ENCODE assay signal across 1 cellular context in the genomic region with DNA sequence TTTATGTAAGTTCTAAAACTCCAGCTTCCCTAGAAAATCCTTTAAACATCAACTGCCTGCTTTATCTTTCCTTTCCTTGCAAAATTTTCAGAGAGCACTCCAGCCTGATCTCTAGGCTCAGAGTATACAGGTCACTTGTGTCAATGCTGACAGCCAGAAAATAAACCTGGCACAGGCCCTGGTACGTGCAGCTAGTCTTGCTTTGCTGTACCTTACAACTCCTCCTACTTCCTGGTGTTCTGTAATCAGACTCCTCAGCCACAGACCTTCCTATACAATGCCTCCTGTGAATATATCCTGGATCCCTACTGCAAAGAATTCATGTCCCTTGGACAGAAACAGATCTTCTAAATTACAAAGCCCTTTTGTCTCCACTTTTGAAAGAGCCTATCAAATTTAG.
TF ChIP-seq lines count a peak whose summit lies in the region.

No MANE protein-coding gene starts in this region.

TF ChIP-seq in HepG2, 621 proteins besides CTCF, POLR2A, EP300 and RAD21 (continued from another document and continues in another):
- TF ChIP-seq, protein P1, sequence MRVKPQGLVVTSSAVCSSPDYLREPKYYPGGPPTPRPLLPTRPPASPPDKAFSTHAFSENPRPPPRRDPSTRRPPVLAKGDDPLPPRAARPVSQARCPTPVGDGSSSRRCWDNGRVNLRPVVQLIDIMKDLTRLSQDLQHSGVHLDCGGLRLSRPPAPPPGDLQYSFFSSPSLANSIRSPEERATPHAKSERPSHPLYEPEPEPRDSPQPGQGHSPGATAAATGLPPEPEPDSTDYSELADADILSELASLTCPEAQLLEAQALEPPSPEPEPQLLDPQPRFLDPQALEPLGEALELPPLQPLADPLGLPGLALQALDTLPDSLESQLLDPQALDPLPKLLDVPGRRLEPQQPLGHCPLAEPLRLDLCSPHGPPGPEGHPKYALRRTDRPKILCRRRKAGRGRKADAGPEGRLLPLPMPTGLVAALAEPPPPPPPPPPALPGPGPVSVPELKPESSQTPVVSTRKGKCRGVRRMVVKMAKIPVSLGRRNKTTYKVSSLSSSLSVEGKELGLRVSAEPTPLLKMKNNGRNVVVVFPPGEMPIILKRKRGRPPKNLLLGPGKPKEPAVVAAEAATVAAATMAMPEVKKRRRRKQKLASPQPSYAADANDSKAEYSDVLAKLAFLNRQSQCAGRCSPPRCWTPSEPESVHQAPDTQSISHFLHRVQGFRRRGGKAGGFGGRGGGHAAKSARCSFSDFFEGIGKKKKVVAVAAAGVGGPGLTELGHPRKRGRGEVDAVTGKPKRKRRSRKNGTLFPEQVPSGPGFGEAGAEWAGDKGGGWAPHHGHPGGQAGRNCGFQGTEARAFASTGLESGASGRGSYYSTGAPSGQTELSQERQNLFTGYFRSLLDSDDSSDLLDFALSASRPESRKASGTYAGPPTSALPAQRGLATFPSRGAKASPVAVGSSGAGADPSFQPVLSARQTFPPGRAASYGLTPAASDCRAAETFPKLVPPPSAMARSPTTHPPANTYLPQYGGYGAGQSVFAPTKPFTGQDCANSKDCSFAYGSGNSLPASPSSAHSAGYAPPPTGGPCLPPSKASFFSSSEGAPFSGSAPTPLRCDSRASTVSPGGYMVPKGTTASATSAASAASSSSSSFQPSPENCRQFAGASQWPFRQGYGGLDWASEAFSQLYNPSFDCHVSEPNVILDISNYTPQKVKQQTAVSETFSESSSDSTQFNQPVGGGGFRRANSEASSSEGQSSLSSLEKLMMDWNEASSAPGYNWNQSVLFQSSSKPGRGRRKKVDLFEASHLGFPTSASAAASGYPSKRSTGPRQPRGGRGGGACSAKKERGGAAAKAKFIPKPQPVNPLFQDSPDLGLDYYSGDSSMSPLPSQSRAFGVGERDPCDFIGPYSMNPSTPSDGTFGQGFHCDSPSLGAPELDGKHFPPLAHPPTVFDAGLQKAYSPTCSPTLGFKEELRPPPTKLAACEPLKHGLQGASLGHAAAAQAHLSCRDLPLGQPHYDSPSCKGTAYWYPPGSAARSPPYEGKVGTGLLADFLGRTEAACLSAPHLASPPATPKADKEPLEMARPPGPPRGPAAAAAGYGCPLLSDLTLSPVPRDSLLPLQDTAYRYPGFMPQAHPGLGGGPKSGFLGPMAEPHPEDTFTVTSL (CRISPR knock-in tag; IDR thresholded peaks at IDR 0.05; ENCODE audit: borderline replicate concordance) = peak; percentile 91; the same call in 1 of the 2 replicates
- no peak for TF ChIP-seq ZNF33A (CRISPR knock-in tag; IDR thresholded peaks at IDR 0.05; ENCODE audit: borderline replicate concordance)
- TF ChIP-seq ZNF816 (CRISPR knock-in tag; IDR thresholded peaks at IDR 0.05; ENCODE audit: borderline replicate concordance) = peak; percentile 61; the same call in 1 of the 2 replicates
- no peak for TF ChIP-seq KDM4B (CRISPR knock-in tag; IDR thresholded peaks at IDR 0.05)
- TF ChIP-seq RFX5 (IDR thresholded peaks at IDR 0.05; ENCODE audit: low read depth, low read length) = no peak
- TF ChIP-seq NFE2L2 (IDR thresholded peaks at IDR 0.05; ENCODE audit: low read length) = no peak
- TF ChIP-seq, protein P2, sequence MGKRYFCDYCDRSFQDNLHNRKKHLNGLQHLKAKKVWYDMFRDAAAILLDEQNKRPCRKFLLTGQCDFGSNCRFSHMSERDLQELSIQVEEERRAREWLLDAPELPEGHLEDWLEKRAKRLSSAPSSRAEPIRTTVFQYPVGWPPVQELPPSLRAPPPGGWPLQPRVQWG (CRISPR knock-in tag; IDR thresholded peaks at IDR 0.05; ENCODE audit: borderline replicate concordance, low read depth) = no peak
- TF ChIP-seq ZNF431 (CRISPR knock-in tag; IDR thresholded peaks at IDR 0.05; ENCODE audit: borderline replicate concordance, low read depth) = peak; percentile 56; the same call in 1 of the 2 replicates
- TF ChIP-seq SYNCRIP (IDR thresholded peaks at IDR 0.05; ENCODE audit: insufficient read depth, low read depth, low read length) = no peak
- no peak for TF ChIP-seq ZNF558 (CRISPR knock-in tag; IDR thresholded peaks at IDR 0.05; ENCODE audit: borderline replicate concordance)
- TF ChIP-seq ZNF570 (CRISPR knock-in tag; IDR thresholded peaks at IDR 0.05; ENCODE audit: borderline replicate concordance) = no peak
- TF ChIP-seq ZNF775 (CRISPR knock-in tag; IDR thresholded peaks at IDR 0.05; ENCODE audit: borderline replicate concordance) = no peak
- 0 out of 2 replicates have a peak, but pooled peaks have one; percentile 56 for TF ChIP-seq ZNF644 (CRISPR knock-in tag; IDR thresholded peaks at IDR 0.05; ENCODE audit: low read depth)
- no peak for TF ChIP-seq RFXANK (CRISPR knock-in tag; IDR thresholded peaks at IDR 0.05)
- TF ChIP-seq, protein P3, sequence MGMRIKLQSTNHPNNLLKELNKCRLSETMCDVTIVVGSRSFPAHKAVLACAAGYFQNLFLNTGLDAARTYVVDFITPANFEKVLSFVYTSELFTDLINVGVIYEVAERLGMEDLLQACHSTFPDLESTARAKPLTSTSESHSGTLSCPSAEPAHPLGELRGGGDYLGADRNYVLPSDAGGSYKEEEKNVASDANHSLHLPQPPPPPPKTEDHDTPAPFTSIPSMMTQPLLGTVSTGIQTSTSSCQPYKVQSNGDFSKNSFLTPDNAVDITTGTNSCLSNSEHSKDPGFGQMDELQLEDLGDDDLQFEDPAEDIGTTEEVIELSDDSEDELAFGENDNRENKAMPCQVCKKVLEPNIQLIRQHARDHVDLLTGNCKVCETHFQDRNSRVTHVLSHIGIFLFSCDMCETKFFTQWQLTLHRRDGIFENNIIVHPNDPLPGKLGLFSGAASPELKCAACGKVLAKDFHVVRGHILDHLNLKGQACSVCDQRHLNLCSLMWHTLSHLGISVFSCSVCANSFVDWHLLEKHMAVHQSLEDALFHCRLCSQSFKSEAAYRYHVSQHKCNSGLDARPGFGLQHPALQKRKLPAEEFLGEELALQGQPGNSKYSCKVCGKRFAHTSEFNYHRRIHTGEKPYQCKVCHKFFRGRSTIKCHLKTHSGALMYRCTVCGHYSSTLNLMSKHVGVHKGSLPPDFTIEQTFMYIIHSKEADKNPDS (CRISPR knock-in tag; IDR thresholded peaks at IDR 0.05) = no peak
- no peak for TF ChIP-seq ZNF530 (CRISPR knock-in tag; IDR thresholded peaks at IDR 0.05; ENCODE audit: low read depth)
- TF ChIP-seq, protein P4, sequence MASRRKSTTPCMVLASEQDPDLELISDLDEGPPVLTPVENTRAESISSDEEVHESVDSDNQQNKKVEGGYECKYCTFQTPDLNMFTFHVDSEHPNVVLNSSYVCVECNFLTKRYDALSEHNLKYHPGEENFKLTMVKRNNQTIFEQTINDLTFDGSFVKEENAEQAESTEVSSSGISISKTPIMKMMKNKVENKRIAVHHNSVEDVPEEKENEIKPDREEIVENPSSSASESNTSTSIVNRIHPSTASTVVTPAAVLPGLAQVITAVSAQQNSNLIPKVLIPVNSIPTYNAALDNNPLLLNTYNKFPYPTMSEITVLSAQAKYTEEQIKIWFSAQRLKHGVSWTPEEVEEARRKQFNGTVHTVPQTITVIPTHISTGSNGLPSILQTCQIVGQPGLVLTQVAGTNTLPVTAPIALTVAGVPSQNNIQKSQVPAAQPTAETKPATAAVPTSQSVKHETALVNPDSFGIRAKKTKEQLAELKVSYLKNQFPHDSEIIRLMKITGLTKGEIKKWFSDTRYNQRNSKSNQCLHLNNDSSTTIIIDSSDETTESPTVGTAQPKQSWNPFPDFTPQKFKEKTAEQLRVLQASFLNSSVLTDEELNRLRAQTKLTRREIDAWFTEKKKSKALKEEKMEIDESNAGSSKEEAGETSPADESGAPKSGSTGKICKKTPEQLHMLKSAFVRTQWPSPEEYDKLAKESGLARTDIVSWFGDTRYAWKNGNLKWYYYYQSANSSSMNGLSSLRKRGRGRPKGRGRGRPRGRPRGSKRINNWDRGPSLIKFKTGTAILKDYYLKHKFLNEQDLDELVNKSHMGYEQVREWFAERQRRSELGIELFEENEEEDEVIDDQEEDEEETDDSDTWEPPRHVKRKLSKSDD (CRISPR knock-in tag; IDR thresholded peaks at IDR 0.05; ENCODE audit: low read depth) = 0 out of 2 replicates have a peak, but pooled peaks have one; percentile 54
- TF ChIP-seq FOXK2 (IDR thresholded peaks at IDR 0.05) = no peak
- TF ChIP-seq, protein P5, sequence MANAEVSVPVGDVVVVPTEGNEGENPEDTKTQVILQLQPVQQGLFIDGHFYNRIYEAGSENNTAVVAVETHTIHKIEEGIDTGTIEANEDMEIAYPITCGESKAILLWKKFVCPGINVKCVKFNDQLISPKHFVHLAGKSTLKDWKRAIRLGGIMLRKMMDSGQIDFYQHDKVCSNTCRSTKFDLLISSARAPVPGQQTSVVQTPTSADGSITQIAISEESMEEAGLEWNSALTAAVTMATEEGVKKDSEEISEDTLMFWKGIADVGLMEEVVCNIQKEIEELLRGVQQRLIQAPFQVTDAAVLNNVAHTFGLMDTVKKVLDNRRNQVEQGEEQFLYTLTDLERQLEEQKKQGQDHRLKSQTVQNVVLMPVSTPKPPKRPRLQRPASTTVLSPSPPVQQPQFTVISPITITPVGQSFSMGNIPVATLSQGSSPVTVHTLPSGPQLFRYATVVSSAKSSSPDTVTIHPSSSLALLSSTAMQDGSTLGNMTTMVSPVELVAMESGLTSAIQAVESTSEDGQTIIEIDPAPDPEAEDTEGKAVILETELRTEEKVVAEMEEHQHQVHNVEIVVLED (CRISPR knock-in tag; IDR thresholded peaks at IDR 0.05; ENCODE audit: borderline replicate concordance) = no peak
- no peak for TF ChIP-seq ZNF780A (CRISPR knock-in tag; IDR thresholded peaks at IDR 0.05)
- TF ChIP-seq, protein P6, sequence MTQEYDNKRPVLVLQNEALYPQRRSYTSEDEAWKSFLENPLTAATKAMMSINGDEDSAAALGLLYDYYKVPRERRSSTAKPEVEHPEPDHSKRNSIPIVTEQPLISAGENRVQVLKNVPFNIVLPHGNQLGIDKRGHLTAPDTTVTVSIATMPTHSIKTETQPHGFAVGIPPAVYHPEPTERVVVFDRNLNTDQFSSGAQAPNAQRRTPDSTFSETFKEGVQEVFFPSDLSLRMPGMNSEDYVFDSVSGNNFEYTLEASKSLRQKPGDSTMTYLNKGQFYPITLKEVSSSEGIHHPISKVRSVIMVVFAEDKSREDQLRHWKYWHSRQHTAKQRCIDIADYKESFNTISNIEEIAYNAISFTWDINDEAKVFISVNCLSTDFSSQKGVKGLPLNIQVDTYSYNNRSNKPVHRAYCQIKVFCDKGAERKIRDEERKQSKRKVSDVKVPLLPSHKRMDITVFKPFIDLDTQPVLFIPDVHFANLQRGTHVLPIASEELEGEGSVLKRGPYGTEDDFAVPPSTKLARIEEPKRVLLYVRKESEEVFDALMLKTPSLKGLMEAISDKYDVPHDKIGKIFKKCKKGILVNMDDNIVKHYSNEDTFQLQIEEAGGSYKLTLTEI (CRISPR knock-in tag; conservative IDR thresholded peaks at IDR 0.05) = no peak
- no peak for TF ChIP-seq JUN (CRISPR knock-in tag; IDR thresholded peaks at IDR 0.05)
- peak; percentile 72; the same call in 1 of the 2 replicates for TF ChIP-seq ZFP1 (CRISPR knock-in tag; IDR thresholded peaks at IDR 0.05)
- TF ChIP-seq MED8 (CRISPR knock-in tag; IDR thresholded peaks at IDR 0.05; ENCODE audit: insufficient replicate concordance) = peak; percentile 73
- no peak for TF ChIP-seq ZC3H4 (CRISPR knock-in tag; IDR thresholded peaks at IDR 0.05; ENCODE audit: borderline replicate concordance)
- peak; percentile 99 for TF ChIP-seq SP5 (CRISPR knock-in tag; IDR thresholded peaks at IDR 0.05; ENCODE audit: borderline replicate concordance, low read depth)
- TF ChIP-seq ZEB1 (IDR thresholded peaks at IDR 0.05; ENCODE audit: insufficient replicate concordance, low read depth) = no peak
- peak; percentile 36; the same call in 1 of the 2 replicates for TF ChIP-seq ZNF337 (CRISPR knock-in tag; IDR thresholded peaks at IDR 0.05; ENCODE audit: borderline replicate concordance, low read depth)
- no peak for TF ChIP-seq MXI1 (IDR thresholded peaks at IDR 0.05; ENCODE audit: borderline replicate concordance, low read depth, low read length)
- TF ChIP-seq, protein P7, sequence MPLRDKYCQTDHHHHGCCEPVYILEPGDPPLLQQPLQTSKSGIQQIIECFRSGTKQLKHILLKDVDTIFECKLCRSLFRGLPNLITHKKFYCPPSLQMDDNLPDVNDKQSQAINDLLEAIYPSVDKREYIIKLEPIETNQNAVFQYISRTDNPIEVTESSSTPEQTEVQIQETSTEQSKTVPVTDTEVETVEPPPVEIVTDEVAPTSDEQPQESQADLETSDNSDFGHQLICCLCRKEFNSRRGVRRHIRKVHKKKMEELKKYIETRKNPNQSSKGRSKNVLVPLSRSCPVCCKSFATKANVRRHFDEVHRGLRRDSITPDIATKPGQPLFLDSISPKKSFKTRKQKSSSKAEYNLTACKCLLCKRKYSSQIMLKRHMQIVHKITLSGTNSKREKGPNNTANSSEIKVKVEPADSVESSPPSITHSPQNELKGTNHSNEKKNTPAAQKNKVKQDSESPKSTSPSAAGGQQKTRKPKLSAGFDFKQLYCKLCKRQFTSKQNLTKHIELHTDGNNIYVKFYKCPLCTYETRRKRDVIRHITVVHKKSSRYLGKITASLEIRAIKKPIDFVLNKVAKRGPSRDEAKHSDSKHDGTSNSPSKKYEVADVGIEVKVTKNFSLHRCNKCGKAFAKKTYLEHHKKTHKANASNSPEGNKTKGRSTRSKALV (CRISPR knock-in tag; IDR thresholded peaks at IDR 0.05) = peak; percentile 76
- peak; percentile 65; the same call in 1 of the 2 replicates for TF ChIP-seq KDM6A (CRISPR knock-in tag; IDR thresholded peaks at IDR 0.05; ENCODE audit: low read depth)
- TF ChIP-seq CBX5 (CRISPR knock-in tag; IDR thresholded peaks at IDR 0.05; ENCODE audit: borderline replicate concordance) = no peak
- no peak for TF ChIP-seq RFX1 (IDR thresholded peaks at IDR 0.05)
- TF ChIP-seq KLF11 (CRISPR knock-in tag; IDR thresholded peaks at IDR 0.05) = peak; percentile 82; the same call in 1 of the 2 replicates
- TF ChIP-seq RORA (CRISPR knock-in tag; IDR thresholded peaks at IDR 0.05) = no peak; the same call in 1 of the 2 replicates
- TF ChIP-seq ZNF547 (CRISPR knock-in tag; IDR thresholded peaks at IDR 0.05) = no peak
- TF ChIP-seq ZFP62 (CRISPR knock-in tag; IDR thresholded peaks at IDR 0.05) = no peak
- TF ChIP-seq ZNF335 (CRISPR knock-in tag; IDR thresholded peaks at IDR 0.05) = 0 out of 2 replicates have a peak, but pooled peaks have one; percentile 28
- TF ChIP-seq ZMYM2 (CRISPR knock-in tag; IDR thresholded peaks at IDR 0.05) = no peak
- no peak for TF ChIP-seq NR2F1 (CRISPR knock-in tag; IDR thresholded peaks at IDR 0.05)
- no peak for TF ChIP-seq ARID2 (CRISPR knock-in tag; IDR thresholded peaks at IDR 0.05; ENCODE audit: borderline replicate concordance)
- TF ChIP-seq ZNF766 (CRISPR knock-in tag; IDR thresholded peaks at IDR 0.05; ENCODE audit: borderline replicate concordance) = peak; percentile 91; the same call in 1 of the 2 replicates
- TF ChIP-seq ELF3 (CRISPR knock-in tag; IDR thresholded peaks at IDR 0.05) = peak; percentile 99
- TF ChIP-seq ZFAT (CRISPR knock-in tag; conservative IDR thresholded peaks at IDR 0.05) = 0 out of 2 replicates have a peak, but pooled peaks have one; percentile 40
- TF ChIP-seq ZNF670 (CRISPR knock-in tag; IDR thresholded peaks at IDR 0.05; ENCODE audit: borderline replicate concordance) = no peak
